In the genomic region with DNA sequence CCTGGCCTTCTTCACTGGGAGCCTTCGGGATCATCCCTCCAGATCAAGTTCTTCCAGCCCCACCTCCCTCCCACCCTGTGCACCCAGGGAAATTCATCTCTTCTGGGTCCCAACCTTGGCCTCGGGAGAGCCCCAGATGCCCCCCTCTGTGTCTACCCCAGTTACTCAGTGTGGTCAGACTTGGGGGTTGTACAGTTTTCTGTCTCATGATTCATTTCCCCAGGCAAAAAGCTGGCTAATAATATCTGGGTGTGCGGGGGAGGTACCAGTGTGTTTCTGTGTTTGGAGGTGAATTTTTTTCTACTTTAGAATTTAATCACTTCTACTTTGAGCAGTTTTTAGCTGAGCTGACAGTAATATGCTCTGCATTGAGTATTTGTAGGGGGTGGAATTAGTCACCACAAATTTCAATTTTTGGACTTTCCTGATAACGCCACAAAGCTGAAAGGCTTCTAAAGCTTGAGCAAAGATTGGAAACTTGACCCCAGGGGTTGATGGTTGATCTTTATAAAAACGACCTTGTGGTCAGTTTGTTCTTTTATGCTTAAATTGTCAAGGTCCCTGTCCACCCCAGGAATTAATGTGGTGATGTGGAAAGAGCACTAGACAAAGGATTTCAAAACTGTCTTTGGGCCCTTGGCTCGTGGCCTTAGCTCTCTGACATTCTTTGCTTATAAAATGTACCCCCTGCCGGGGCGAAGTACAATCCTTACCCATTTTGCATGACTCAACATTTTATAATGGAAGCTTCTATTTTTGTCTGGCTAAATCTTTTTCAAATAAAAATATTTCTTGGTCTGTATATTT, we compare ENCODE assay signal across 8 cellular contexts.
DNase-seq lines count a peak whose midpoint lies in the region; ATAC-seq and TF ChIP-seq lines count a peak whose summit lies in the region.

No MANE protein-coding gene starts in this region.

- ATAC-seq in stimulated activated naive CD8-positive, alpha-beta T cell treated with anti-CD3 and anti-CD28 coated beads, Interleukin-15, Interleukin-2, amounts not matched to agents 100 U/mL and 50 U/mL, for 24 hours, result peak; percentile 93

- TF ChIP-seq CTCF in GM12865 (IDR thresholded peaks at IDR 0.05; ENCODE audit: insufficient read depth, low read depth, low read length, missing control alignments), result no peak

- H4K20me1 ChIP-seq in GM23248 (ENCODE audit: insufficient read depth), result no peaks in the 10 kb centered on the region

- no peaks in the 10 kb centered on the region for H3K79me2 ChIP-seq in GM23248 (ENCODE audit: insufficient read depth)

- peaks cover 43% of the 10 kb centered on the region for H3F3A ChIP-seq in GM23248 (ENCODE audit: insufficient read depth)

- no peaks in the 10 kb centered on the region for H3K9me2 ChIP-seq in GM23248 (ENCODE audit: insufficient read depth)

- H3K4me3 ChIP-seq in GM12865 (ENCODE audit: low read depth, low read length), result peak overlapping the region; percentile 66
- peak overlapping the region; percentile 48 for H3K4me3 ChIP-seq in GM23248

- DNase-seq in GM12865 (ENCODE audit: low read depth), result peak; percentile 88
- peak; percentile 93 for DNase-seq in GM23248
- peak; percentile 4 for DNase-seq in activated T-helper 1 cell treated with Interleukin-2 at 50 U/mL for 16 hours (ENCODE audit: low read depth)
- DNase-seq in iris pigment epithelial cell (ENCODE audit: low read depth), result peak; percentile 95
- peak; percentile 63 for DNase-seq in stimulated activated naive CD8-positive, alpha-beta T cell treated with anti-CD3 and anti-CD28 coated beads, Interleukin-15, Interleukin-2, amounts not matched to agents 100 U/mL and 50 U/mL, for 24 hours
- DNase-seq in hippocampal formation (lab: John Stamatoyannopoulos, UW), result no peak
- no peak for DNase-seq in NCI-H1694 treated with DMSO at 0.1 percent for 48 hours (lab: John Stamatoyannopoulos, UW)

- peak overlapping the region; percentile 71 for H3K4me2 ChIP-seq in GM23248 (ENCODE audit: unreplicated experiment)

- H3K9me3 ChIP-seq in GM23248 (ENCODE audit: low read depth) (no peaks in the 10 kb centered on the region), KOPT-K1 (ENCODE audit: insufficient read depth, low read length, poor library complexity, severe bottlenecking) (no peaks in the 10 kb centered on the region)

- in situ Hi-C loops in GM23248 (cut with MboI), result loop anchor here (5.0 to 10.0 kb wide), 2 partner anchors 394 to 482 kb away; no protein-coding TSS in a partner anchor

- H2AFZ ChIP-seq in GM23248, result peak overlapping the region; percentile 24; the same call in 1 of the 2 replicates

- H3K36me3 ChIP-seq in GM23248 (ENCODE audit: low read depth) (no peaks in the 10 kb centered on the region), KOPT-K1 (ENCODE audit: insufficient read depth, low read length) (no peaks in the 10 kb centered on the region)

- H3K4me1 ChIP-seq in GM23248 (ENCODE audit: insufficient read depth), result peaks cover 43% of the 10 kb centered on the region

- WGBS in GM23248 (ENCODE audit: low coverage in 1 of 2, low lambda C conversion rate in 2 of 2, missing lambda C conversion rate in 2 of 2), 2 experiments, result 2% methylated on average over 8 of the region's 8 CpGs

- H3K27me3 ChIP-seq in GM23248 (replicated peaks; ENCODE audit: insufficient read depth), result no peaks in the 10 kb centered on the region

- peak overlapping the region; percentile 75 for H3K9ac ChIP-seq in GM23248

- H3K27ac ChIP-seq in GM23248 (peak overlapping the region; percentile 96), KOPT-K1 (ENCODE audit: low read depth, low read length, poor library complexity, severe bottlenecking) (peak overlapping the region; percentile 26)

Comparison
In these comparisons a context has a peak if more than half of its experiments do, and no peak if none do; other contexts are left out.
1. DNase-seq: peak in GM12865 (single experiment), GM23248 (single experiment), activated T-helper 1 cell treated with Interleukin-2 at 50 U/mL for 16 hours (single experiment), iris pigment epithelial cell (single experiment) and stimulated activated naive CD8-positive, alpha-beta T cell treated with anti-CD3 and anti-CD28 coated beads, Interleukin-15, Interleukin-2, amounts not matched to agents 100 U/mL and 50 U/mL, for 24 hours (single experiment); none in hippocampal formation (0 of 2) and NCI-H1694 treated with DMSO at 0.1 percent for 48 hours (single experiment).